Comparison of ENCODE assay signal across 16 cellular contexts in genomic region chr12:104677441-104678089, GRCh38.
A peak's percentile ranks its signal among the peaks of the same experiment; 100 is the strongest.
DNase-seq lines count a peak whose midpoint lies in the region; ATAC-seq, FAIRE-seq and TF ChIP-seq lines count a peak whose summit lies in the region.
"Had no signal": no experiment of that assay in that cellular context is flagged by ENCODE, and none has a peak within 500 bp of the region (broad histone marks: within the 10 kb centered on the region; RNA-seq: fewer than 3 reads in every experiment).

No MANE protein-coding gene starts in this region.

- POLR2A ChIA-PET in GM10248 (lab: Yijun Ruan, JAX): no interaction called here

- CTCF ChIA-PET in GM10248 (lab: Yijun Ruan, JAX): interaction anchor here (0.9 to 1.3 kb wide), 2 partner anchors 10 to 18 kb away, joined by 3 read pairs; no protein-coding TSS in a partner anchor

- no peaks in the 10 kb centered on the region for H3K9me3 Mint-ChIP-seq in natural killer cell
- H3K9me3 Mint-ChIP-seq: activated T-cell treated with anti-CD3 and anti-CD28 coated beads, Interleukin-2, amount 50 U/mL, for 4 hours had no signal

- H2AFZ ChIP-seq in DND-41 (ENCODE audit: low read depth, low read length): no peak overlapping the region

- peak overlapping the region in 9 of 11 experiments; percentile 21 to 98 (median 91); a peak in 16 of 22 replicates for H3K27ac ChIP-seq in BLaER1 treated with 17β-estradiol and CSF1 and Interleukin-3, amounts not matched to agents 10 nM and 100 nM
- H3K27ac ChIP-seq in DND-41 (ENCODE audit: low read length): peak overlapping the region; percentile 3
- H3K27ac ChIP-seq: esophagus muscularis mucosa had no signal

- H3K4me2 ChIP-seq in BLaER1 treated with 17β-estradiol and CSF1 and Interleukin-3, amounts not matched to agents 10 nM and 100 nM: peak overlapping the region in 10 of 11 experiments; percentile 8 to 95 (median 72); a peak in 18 of 22 replicates
- H3K4me2 ChIP-seq in DND-41 (ENCODE audit: insufficient read depth, low read length): no peak overlapping the region

- no peak for ATAC-seq in DND-41 (ENCODE audit: insufficient read depth, low read depth)
- ATAC-seq in natural killer cell: no peak
- ATAC-seq: activated T-cell treated with anti-CD3 and anti-CD28 coated beads, Interleukin-2, amount 50 U/mL, for 4 hours; stimulated activated naive CD8-positive, alpha-beta T cell treated with anti-CD3 and anti-CD28 coated beads, Interleukin-15, Interleukin-2, amounts not matched to agents 100 U/mL and 50 U/mL, for 24 hours had no signal

- H3K4me1 ChIP-seq in BLaER1 treated with 17β-estradiol and CSF1 and Interleukin-3, amounts not matched to agents 10 nM and 100 nM: peaks cover 79 to 100% (median 92%) of the 10 kb centered on the region in 10 experiments
- peaks cover 74% of the 10 kb centered on the region for H3K4me1 ChIP-seq in DND-41 (ENCODE audit: insufficient read depth, low read length)

- no peaks in the 10 kb centered on the region for H3K9me3 ChIP-seq in BLaER1 treated with 17β-estradiol and CSF1 and Interleukin-3, amounts not matched to agents 10 nM and 100 nM (replicated peaks in 1 of 11)
- H3K9me3 ChIP-seq in DND-41 (ENCODE audit: insufficient read depth, low read length, severe bottlenecking): no peaks in the 10 kb centered on the region
- H3K9me3 ChIP-seq: BE2C, esophagus muscularis mucosa had no signal

- no peaks in the 10 kb centered on the region for H3K27me3 ChIP-seq in BLaER1 treated with 17β-estradiol and CSF1 and Interleukin-3, amounts not matched to agents 10 nM and 100 nM
- H3K27me3 ChIP-seq in DND-41 (ENCODE audit: insufficient read depth, low read length, poor library complexity) (no peaks in the 10 kb centered on the region), bronchial epithelial cell (ENCODE audit: control insufficient read depth, insufficient read depth, low read length) (no peaks in the 10 kb centered on the region)
- H3K27me3 ChIP-seq: BE2C, esophagus muscularis mucosa had no signal

- peaks cover 0 to 16% (median 0%) of the 10 kb centered on the region in 11 experiments; a peak in 2 of 22 replicates for H3K36me3 ChIP-seq in BLaER1 treated with 17β-estradiol and CSF1 and Interleukin-3, amounts not matched to agents 10 nM and 100 nM
- H3K36me3 ChIP-seq in DND-41 (ENCODE audit: insufficient read depth, low read length) (peaks cover 31% of the 10 kb centered on the region), bronchial epithelial cell (ENCODE audit: control insufficient read depth, insufficient read depth, low read length) (no peaks in the 10 kb centered on the region)
- H3K36me3 ChIP-seq: BE2C, esophagus muscularis mucosa had no signal

- no peak overlapping the region for H3K4me3 Mint-ChIP-seq in natural killer cell
- H3K4me3 Mint-ChIP-seq: activated T-cell treated with anti-CD3 and anti-CD28 coated beads, Interleukin-2, amount 50 U/mL, for 4 hours had no signal

- peaks cover 99% of the 10 kb centered on the region for H3K79me2 ChIP-seq in DND-41 (ENCODE audit: insufficient read depth, low read length)

- peaks cover 73 to 75% of the 10 kb centered on the region in 2 donors for H3K4me1 Mint-ChIP-seq in natural killer cell

- H3K27ac Mint-ChIP-seq in natural killer cell: peak overlapping the region; percentile 75 to 79

- TF ChIP-seq CTCF in DND-41 (IDR thresholded peaks at IDR 0.05; ENCODE audit: borderline replicate concordance, extremely low read depth, low read length, poor library complexity, severe bottlenecking) (no peak), bronchial epithelial cell (IDR thresholded peaks at IDR 0.05; ENCODE audit: insufficient read depth, low read length, severe bottlenecking) (no peak), natural killer cell (IDR thresholded peaks at IDR 0.05) (no peak), GM10248 (IDR thresholded peaks at IDR 0.05; ENCODE audit: control extremely low read depth, extremely low read depth, low read depth, missing control alignments) (no peak)

- H3K36me3 Mint-ChIP-seq in natural killer cell: no peaks in the 10 kb centered on the region

- H3K4me3 ChIP-seq in BLaER1 treated with 17β-estradiol and CSF1 and Interleukin-3, amounts not matched to agents 10 nM and 100 nM: no peak overlapping the region
- H3K4me3 ChIP-seq in DND-41 (ENCODE audit: low read depth in 1 of 2, low read length in 2 of 2): no peak overlapping the region
- H3K4me3 ChIP-seq in bronchial epithelial cell (ENCODE audit: low read depth, low read length): no peak overlapping the region
- H3K4me3 ChIP-seq: esophagus muscularis mucosa had no signal

- H3K27me3 Mint-ChIP-seq in natural killer cell (ENCODE audit: low read depth in 2 of 2): no peaks in the 10 kb centered on the region

- no peak for FAIRE-seq in bronchial epithelial cell (lab: Jason Lieb, UNC)

- DNase-seq in DND-41 (no peak), bronchial epithelial cell (ENCODE audit: low read depth) (peak; percentile 64), natural killer cell (no peak), GM10248 (ENCODE audit: extremely low spot score) (no peak), COLO829 (ENCODE audit: low spot score) (no peak), 8988T (no peak)
- no peak for DNase-seq in activated naive CD4-positive, alpha-beta T cell treated with anti-CD3 and anti-CD28 coated beads, Interleukin-2, amount 50 U/mL, for 16 hours
- DNase-seq: activated T-cell treated with anti-CD3 and anti-CD28 coated beads, Interleukin-2, amount 50 U/mL, for 4 hours; amygdala; BE2C; midbrain; NCI-H1417 treated with DMSO at 0.1 percent for 48 hours; SHP77 treated with DMSO at 0.1 percent for 48 hours; stimulated activated naive CD8-positive, alpha-beta T cell treated with anti-CD3 and anti-CD28 coated beads, Interleukin-15, Interleukin-2, amounts not matched to agents 100 U/mL and 50 U/mL, for 24 hours had no signal

- peaks cover 0 to 74% (median 0%) of the 10 kb centered on the region in 11 experiments; a peak in 6 of 22 replicates for H4K20me1 ChIP-seq in BLaER1 treated with 17β-estradiol and CSF1 and Interleukin-3, amounts not matched to agents 10 nM and 100 nM
- H4K20me1 ChIP-seq in DND-41 (ENCODE audit: insufficient read depth, low read length): peaks cover 90% of the 10 kb centered on the region

- intact Hi-C loops in natural killer cell (cut with micrococcal nuclease): no loop called here

- H3K9ac ChIP-seq in BLaER1 treated with 17β-estradiol and CSF1 and Interleukin-3, amounts not matched to agents 10 nM and 100 nM: no peak overlapping the region
- H3K9ac ChIP-seq in DND-41 (ENCODE audit: low read depth, low read length): no peak overlapping the region
